In the genomic region with DNA sequence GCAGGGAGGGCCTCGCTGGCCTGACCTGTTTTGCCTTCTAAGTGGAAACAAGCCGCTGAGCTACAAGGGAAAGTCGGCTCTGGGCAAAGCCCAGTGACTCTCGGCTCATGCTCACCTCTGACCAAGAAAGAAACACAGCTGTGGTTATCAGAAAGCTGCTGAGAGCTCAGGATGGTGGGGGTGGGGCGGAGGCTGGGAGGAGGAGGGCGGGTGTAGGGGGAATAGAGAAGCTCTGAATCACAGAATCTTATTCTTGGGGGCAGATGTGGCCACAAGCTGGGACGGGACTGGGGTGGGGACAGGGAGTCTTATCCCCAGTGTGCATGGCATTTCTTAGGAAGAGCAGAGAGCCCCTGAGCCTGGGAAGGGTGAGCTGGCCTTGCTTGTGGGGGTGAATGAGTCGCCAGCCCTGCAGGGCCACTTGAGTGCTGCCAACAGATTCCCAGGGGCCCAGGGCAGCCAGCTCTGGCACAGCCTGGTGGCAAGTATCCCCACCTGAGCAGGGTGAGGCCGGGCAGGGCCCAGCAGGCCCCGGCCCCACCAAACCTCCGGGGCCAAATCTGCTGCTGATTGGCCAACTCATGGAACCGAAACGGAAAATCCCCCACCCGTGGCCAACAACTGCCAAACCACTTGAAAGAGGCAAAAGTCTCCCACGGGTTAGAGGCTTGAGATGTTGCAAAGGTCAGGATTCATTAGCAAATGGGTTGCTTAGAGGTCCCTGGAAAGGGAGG, we compare ENCODE assay signal across 8 cellular contexts.
DNase-seq lines count a peak whose midpoint lies in the region; ATAC-seq, FAIRE-seq and TF ChIP-seq lines count a peak whose summit lies in the region.

No MANE protein-coding gene starts in this region.

- FAIRE-seq in D721Med (lab: Jason Lieb, UNC), result no peak

- H3K79me2 ChIP-seq in KMS-11 (ENCODE audit: insufficient read depth, low read depth), result no peaks in the 10 kb centered on the region
- H3K79me2 ChIP-seq in fibroblast of lung (ENCODE audit: control insufficient read depth, insufficient read depth, low read length), result no peaks in the 10 kb centered on the region

- H3K27me3 ChIP-seq in KMS-11 (ENCODE audit: insufficient read depth, low read depth), result no peaks in the 10 kb centered on the region
- no peaks in the 10 kb centered on the region for H3K27me3 ChIP-seq in fibroblast of lung (ENCODE audit: control insufficient read depth, insufficient read depth, low read length)

- DNase-seq in ELR (ENCODE audit: low read depth) (peak; percentile 81), fibroblast of lung (ENCODE audit: low read depth in 2 of 2) (peak; percentile 94 to 95), posterior vena cava (ENCODE audit: low spot score) (peak; percentile 93), D721Med (ENCODE audit: insufficient read length, low spot score) (no peak), NCI-H2081 treated with DMSO at 0.1 percent for 48 hours (lab: John Stamatoyannopoulos, UW) (no peak)
- peak; percentile 14 to 28 for DNase-seq in activated CD8-positive, alpha-beta memory T cell treated with anti-CD3 and anti-CD28 coated beads for 4 hours (ENCODE audit: low read depth in 2 of 2)

- H2AFZ ChIP-seq in KMS-11 (ENCODE audit: low read depth) (peak overlapping the region; percentile 12; the same call in 1 of the 2 replicates), fibroblast of lung (ENCODE audit: low read length) (peak overlapping the region; percentile 40)

- peak overlapping the region; percentile 95 for H3K27ac ChIP-seq in KMS-11
- H3K27ac ChIP-seq in fibroblast of lung (ENCODE audit: insufficient read depth, low read length), result peak overlapping the region; percentile 94

- TF ChIP-seq CTCF in KMS-11 (conservative IDR thresholded peaks at IDR 0.05; ENCODE audit: low read depth, low read length) (no peak), fibroblast of lung (conservative IDR thresholded peaks at IDR 0.05 in 1 of 2, IDR thresholded peaks at IDR 0.05 in 1 of 2; ENCODE audit: low read depth in 1 of 2, low read length in 2 of 2) (no peak), D721Med (IDR thresholded peaks at IDR 0.05; ENCODE audit: insufficient read depth, missing control alignments) (no peak)

- no peaks in the 10 kb centered on the region for H3K9me3 ChIP-seq in fibroblast of lung (ENCODE audit: control insufficient read depth, insufficient read depth, low read depth, low read length)

- H3K36me3 ChIP-seq in KMS-11 (ENCODE audit: insufficient read depth) (no peaks in the 10 kb centered on the region), fibroblast of lung (ENCODE audit: control insufficient read depth, insufficient read depth, low read length) (no peaks in the 10 kb centered on the region)

- H3K4me2 ChIP-seq in KMS-11 (peak overlapping the region; percentile 99), fibroblast of lung (ENCODE audit: extremely low read depth, insufficient read depth, low read length) (peak overlapping the region; percentile 76)

- H3K9ac ChIP-seq in KMS-11 (peak overlapping the region; percentile 58; the same call in 1 of the 2 replicates), fibroblast of lung (ENCODE audit: insufficient read depth, low read length) (peak overlapping the region; percentile 60)

- peak; percentile 63 for ATAC-seq in GM21825 (IDR thresholded peaks at IDR 0.05; ENCODE audit: unreplicated experiment)

- H3K4me1 ChIP-seq in KMS-11 (ENCODE audit: low read depth, poor library complexity, severe bottlenecking) (peaks cover 74% of the 10 kb centered on the region), fibroblast of lung (ENCODE audit: control insufficient read depth, extremely low read depth, insufficient read depth, low read length) (peaks cover 20% of the 10 kb centered on the region)

- H3K4me3 ChIP-seq in KMS-11 (IDR thresholded peaks at IDR 0.05; ENCODE audit: insufficient read depth, low read depth, low read length) (no peak overlapping the region), fibroblast of lung (replicated peaks in 1 of 4; ENCODE audit: control extremely low read depth in 1 of 4, insufficient read depth in 1 of 4, low read depth in 3 of 4, low read length in 4 of 4) (peak overlapping the region in 3 of 4 experiments; percentile 9 to 42 (median 20))

- intact Hi-C loops in posterior vena cava (cut with DNase I), result no loop called here

- no peaks in the 10 kb centered on the region for H4K20me1 ChIP-seq in KMS-11 (ENCODE audit: insufficient read depth)
- no peaks in the 10 kb centered on the region for H4K20me1 ChIP-seq in fibroblast of lung (ENCODE audit: control insufficient read depth, extremely low read depth, insufficient read depth, low read length)

Comparison
In these comparisons a context has a peak if more than half of its experiments do, and no peak if none do; other contexts are left out.
1. DNase-seq: peak in ELR (single experiment), activated CD8-positive, alpha-beta memory T cell treated with anti-CD3 and anti-CD28 coated beads for 4 hours (2 of 2), fibroblast of lung (2 of 2) and posterior vena cava (single experiment); none in D721Med (single experiment) and NCI-H2081 treated with DMSO at 0.1 percent for 48 hours (single experiment).